ENCODE assay signal across 8 cellular contexts in genomic region chr4:88697113-88697512, GRCh38. TPM values are rescaled to one million over a fixed set of nuclear protein-coding genes. Genes with fewer than 3 reads are reported as not detected.
DNase-seq lines count a peak whose midpoint lies in the region; ATAC-seq and TF ChIP-seq lines count a peak whose summit lies in the region.

No MANE protein-coding gene starts in this region.

- peak overlapping the region; percentile 94 for H3K27ac Mint-ChIP-seq in T-helper 17 cell

- ATAC-seq in GM19351 (IDR thresholded peaks at IDR 0.05; ENCODE audit: unreplicated experiment), result peak; percentile 18
- ATAC-seq in T-helper 17 cell, result peak; percentile 20
- ATAC-seq in HG03045 (IDR thresholded peaks at IDR 0.05; ENCODE audit: unreplicated experiment), result no peak

- H3K36me3 ChIP-seq in duodenal mucosa (ENCODE audit: control insufficient read depth in 1 of 2, insufficient read depth in 2 of 2, low read length in 2 of 2) (peaks cover 1 to 9% of the 10 kb centered on the region in 2 donors), transverse colon (no peaks in the 10 kb centered on the region)

- peaks cover 9% of the 10 kb centered on the region for H3K4me1 Mint-ChIP-seq in T-helper 17 cell

- DNase-seq in T-helper 17 cell (no peak), transverse colon (peak; percentile 16), SW 1271 (lab: John Stamatoyannopoulos, UW) (no peak), SKM-1 treated with dmso at 0.1 percent for 144 hours (lab: John Stamatoyannopoulos, UW; ENCODE audit: unreplicated experiment) (no peak)

- TF ChIP-seq POLR2A in transverse colon (IDR thresholded peaks at IDR 0.05), result no peak

- peak overlapping the region; percentile 91 for H3K4me3 Mint-ChIP-seq in T-helper 17 cell

- H3K27me3 ChIP-seq in duodenal mucosa (ENCODE audit: control insufficient read depth in 1 of 2, insufficient read depth in 2 of 2, low read length in 2 of 2) (no peaks in the 10 kb centered on the region), mononuclear cell (ENCODE audit: insufficient read depth, low read length) (no peaks in the 10 kb centered on the region), transverse colon (no peaks in the 10 kb centered on the region)

- in situ Hi-C loops in transverse colon (cut with MboI; ENCODE audit: low pct_ligation_motif_present in 1 of 4, low pct_unique_long_range_greater_than_20kb in 1 of 4, low sequenced_read_pairs in 3 of 4), result no loop called here

- intact Hi-C loops in transverse colon (cut with DNase I; ENCODE audit: low total_unique reads), result no loop called here

- TF ChIP-seq CTCF in transverse colon (IDR thresholded peaks at IDR 0.05), result no peak

- H3K4me1 ChIP-seq in duodenal mucosa (ENCODE audit: control insufficient read depth in 1 of 2, insufficient read depth in 2 of 2, low read length in 2 of 2) (peaks cover 2 to 4% of the 10 kb centered on the region in 2 donors), mononuclear cell (ENCODE audit: insufficient read depth, low read length) (peaks cover 4% of the 10 kb centered on the region), transverse colon (no peaks in the 10 kb centered on the region)

- H3K36me3 Mint-ChIP-seq in T-helper 17 cell (ENCODE audit: low read depth), result peaks cover 2% of the 10 kb centered on the region

- H3K27ac ChIP-seq in duodenal mucosa (ENCODE audit: low read depth, low read length), result no peak overlapping the region
- peak overlapping the region; percentile 72 to 79 (median 75) for H3K27ac ChIP-seq in transverse colon

- WGBS in transverse colon (ENCODE audit: low coverage in 1 of 2), 2 donors, result 20 to 50% methylated on average over 7 to 17 of the region's 17 CpGs

- H3K9ac ChIP-seq in duodenal mucosa (ENCODE audit: low read depth in 1 of 2, low read length in 2 of 2), result peak overlapping the region; percentile 54 to 69

- no peaks in the 10 kb centered on the region for H3K27me3 Mint-ChIP-seq in T-helper 17 cell

- H3K9me3 ChIP-seq in T-helper 17 cell (ENCODE audit: control insufficient read depth, low read length, poor library complexity, severe bottlenecking), result no peaks in the 10 kb centered on the region
- H3K9me3 ChIP-seq in duodenal mucosa (ENCODE audit: control insufficient read depth in 1 of 2, low read length in 2 of 2), result no peaks in the 10 kb centered on the region
- H3K9me3 ChIP-seq in mononuclear cell (ENCODE audit: low read depth, low read length), result no peaks in the 10 kb centered on the region
- H3K9me3 ChIP-seq in transverse colon, result no peaks in the 10 kb centered on the region

- TF ChIP-seq EP300 in transverse colon (IDR thresholded peaks at IDR 0.05; ENCODE audit: low read depth), result no peak

- H3K4me3 ChIP-seq in duodenal mucosa (ENCODE audit: low read depth in 1 of 2, low read length in 2 of 2) (peak overlapping the region; percentile 72 to 77), mononuclear cell (ENCODE audit: low read length) (peak overlapping the region; percentile 52), transverse colon (peak overlapping the region; percentile 11 to 65 (median 50))

RNA-seq across cellular contexts. Expression of gene NAP1L5, which starts 0.5 kb away (rescaled TPM):
- 1 to 10 TPM; 8.6 to 9.2 TPM for total RNA-seq in T-helper 17 cell
- total RNA-seq in mononuclear cell, result 13.7 TPM
- total RNA-seq in transverse colon, result 1 to 10 TPM in 2 of 4 donors, not detected in 2; 3.5 TPM
